In genomic region chr4:158050942-158051341, GRCh38 we compare ENCODE assay signal across 23 cellular contexts.
DNase-seq lines count a peak whose midpoint lies in the region; ATAC-seq and TF ChIP-seq lines count a peak whose summit lies in the region.
"Had no signal": no experiment of that assay in that cellular context is flagged by ENCODE, and none has a peak within 500 bp of the region (broad histone marks: within the 10 kb centered on the region; RNA-seq: fewer than 3 reads in every experiment).

No MANE protein-coding gene starts in this region.

- no peak for TF ChIP-seq POLR2A in right lobe of liver (IDR thresholded peaks at IDR 0.05)
- no peak for TF ChIP-seq POLR2A in heart left ventricle (IDR thresholded peaks at IDR 0.05)
- TF ChIP-seq POLR2A in esophagus squamous epithelium (IDR thresholded peaks at IDR 0.05) = no peak

- H3K27ac ChIP-seq in liver (ENCODE audit: low read depth in 1 of 2, low read length in 2 of 2) = no peak overlapping the region
- H3K27ac ChIP-seq in right lobe of liver = no peak overlapping the region
- H3K27ac ChIP-seq in heart left ventricle = peak overlapping the region in 7 of 12 donors; percentile 31 to 73 (median 54)
- H3K27ac ChIP-seq in osteoblast (ENCODE audit: low read depth, low read length) = peak overlapping the region; percentile 84
- peak overlapping the region in 1 of 4 donors; percentile 53 for H3K27ac ChIP-seq in esophagus squamous epithelium
- H3K27ac ChIP-seq: RWPE1 had no signal

- TF ChIP-seq RAD21 in liver (IDR thresholded peaks at IDR 0.05) = no peak

- H3K79me2 ChIP-seq in osteoblast (ENCODE audit: insufficient read depth, low read length) = no peaks in the 10 kb centered on the region

- H3K4me3 ChIP-seq in liver (ENCODE audit: low read depth in 1 of 3, low read length in 3 of 3) (no peak overlapping the region), right lobe of liver (no peak overlapping the region), heart left ventricle (no peak overlapping the region), osteoblast (ENCODE audit: insufficient read depth, low read length) (peak overlapping the region; percentile 34), esophagus squamous epithelium (no peak overlapping the region)
- H3K4me3 ChIP-seq: breast epithelium, upper lobe of left lung had no signal

- H3K27me3 ChIP-seq in liver (ENCODE audit: control insufficient read depth in 4 of 4, insufficient read depth in 4 of 4, low read length in 3 of 4) = no peaks in the 10 kb centered on the region
- H3K27me3 ChIP-seq in right lobe of liver = no peaks in the 10 kb centered on the region
- no peaks in the 10 kb centered on the region for H3K27me3 ChIP-seq in heart left ventricle
- no peaks in the 10 kb centered on the region for H3K27me3 ChIP-seq in osteoblast (ENCODE audit: insufficient read depth, low read length)
- H3K27me3 ChIP-seq in esophagus squamous epithelium = no peaks in the 10 kb centered on the region
- H3K27me3 ChIP-seq: breast epithelium, upper lobe of left lung had no signal

- no peaks in the 10 kb centered on the region for H3K9me3 ChIP-seq in liver (ENCODE audit: control insufficient read depth in 4 of 4, low read length in 3 of 4)
- no peaks in the 10 kb centered on the region for H3K9me3 ChIP-seq in right lobe of liver
- H3K9me3 ChIP-seq in heart left ventricle = peaks cover 0 to 3% (median 0%) of the 10 kb centered on the region in 12 donors
- H3K9me3 ChIP-seq in osteoblast (ENCODE audit: low read depth, low read length) = no peaks in the 10 kb centered on the region
- H3K9me3 ChIP-seq in esophagus squamous epithelium = no peaks in the 10 kb centered on the region
- H3K9me3 ChIP-seq: breast epithelium, upper lobe of left lung had no signal

- WGBS in liver = 62% methylated on average over 2 of the region's 2 CpGs
- WGBS in right lobe of liver (ENCODE audit: insufficient coverage, low coverage, low lambda C conversion rate, missing lambda C conversion rate) = 27% methylated on average over 2 of the region's 2 CpGs
- WGBS in heart left ventricle, 4 donors = 64 to 82% (median 71%) methylated on average over 2 of the region's 2 CpGs
- WGBS in esophagus squamous epithelium, 2 donors = 34 to 58% methylated on average over 2 of the region's 2 CpGs

- no peak overlapping the region for H3K9ac ChIP-seq in liver (ENCODE audit: low read depth in 1 of 2, low read length in 2 of 2)

- H4K20me1 ChIP-seq in osteoblast (ENCODE audit: insufficient read depth, low read length) = no peaks in the 10 kb centered on the region

- ATAC-seq in right lobe of liver (no peak), heart left ventricle (peak; percentile 20 to 73 (median 54)), HG03045 (IDR thresholded peaks at IDR 0.05; ENCODE audit: unreplicated experiment) (no peak), GM19023 (IDR thresholded peaks at IDR 0.05; ENCODE audit: unreplicated experiment) (no peak)
- ATAC-seq: activated T-cell treated with anti-CD3 and anti-CD28 coated beads, Interleukin-2, amount 50 U/mL, for 72 hours; stimulated activated naive CD8-positive, alpha-beta T cell treated with anti-CD3 and anti-CD28 coated beads, Interleukin-15, Interleukin-2, amounts not matched to agents 100 U/mL and 50 U/mL, for 24 hours had no signal

- H3K4me1 ChIP-seq in liver (ENCODE audit: control insufficient read depth in 4 of 4, insufficient read depth in 4 of 4, low read length in 3 of 4) = no peaks in the 10 kb centered on the region
- H3K4me1 ChIP-seq in right lobe of liver = no peaks in the 10 kb centered on the region
- H3K4me1 ChIP-seq in heart left ventricle = peaks cover 0 to 8% (median 0%) of the 10 kb centered on the region in 12 donors
- peaks cover 30% of the 10 kb centered on the region for H3K4me1 ChIP-seq in osteoblast (ENCODE audit: insufficient read depth, low read length)
- H3K4me1 ChIP-seq in esophagus squamous epithelium = no peaks in the 10 kb centered on the region
- H3K4me1 ChIP-seq: breast epithelium, upper lobe of left lung had no signal

- H2AFZ ChIP-seq in osteoblast (ENCODE audit: low read length) = peak overlapping the region; percentile 9

- intact Hi-C loops in right lobe of liver (cut with DNase I) = no loop called here
- intact Hi-C loops in heart left ventricle (cut with DNase I) = loop anchor here in 2 of 10 donors (10.0 kb wide), 3 partner anchors 46 to 74 kb away; no protein-coding TSS in a partner anchor
- intact Hi-C loops in esophagus squamous epithelium (cut with DNase I) = no loop called here

- H3K36me3 ChIP-seq in liver (ENCODE audit: control insufficient read depth in 4 of 4, insufficient read depth in 3 of 4, low read depth in 1 of 4, low read length in 3 of 4) = no peaks in the 10 kb centered on the region
- H3K36me3 ChIP-seq in right lobe of liver = no peaks in the 10 kb centered on the region
- no peaks in the 10 kb centered on the region for H3K36me3 ChIP-seq in heart left ventricle
- no peaks in the 10 kb centered on the region for H3K36me3 ChIP-seq in osteoblast (ENCODE audit: insufficient read depth, low read length)
- H3K36me3 ChIP-seq in esophagus squamous epithelium = no peaks in the 10 kb centered on the region
- H3K36me3 ChIP-seq: breast epithelium, upper lobe of left lung had no signal

- H3K4me2 ChIP-seq in osteoblast (ENCODE audit: insufficient read depth, low read length) = peak overlapping the region; percentile 77

- TF ChIP-seq CTCF in liver (IDR thresholded peaks at IDR 0.05; ENCODE audit: low read depth, low read length, missing input control) (no peak), right lobe of liver (IDR thresholded peaks at IDR 0.05) (no peak), heart left ventricle (IDR thresholded peaks at IDR 0.05) (no peak), osteoblast (IDR thresholded peaks at IDR 0.05; ENCODE audit: extremely low read depth, low read depth, low read length) (no peak), esophagus squamous epithelium (IDR thresholded peaks at IDR 0.05) (no peak)

- no peak for DNase-seq in right lobe of liver
- DNase-seq in heart left ventricle = no peak
- DNase-seq in osteoblast (ENCODE audit: insufficient read length, low spot score, missing footprints) = no peak
- DNase-seq in activated effector memory CD4-positive, alpha-beta T cell treated with Interleukin-2 at 50 U/mL for 16 hours = no peak
- DNase-seq in esophagus squamous epithelium (lab: John Stamatoyannopoulos, UW) = no peak
- DNase-seq: 8988T; activated CD4-positive, alpha-beta T cell treated with anti-CD3 and anti-CD28 coated beads for 1 hour; activated CD8-positive, alpha-beta memory T cell treated with anti-CD3 and anti-CD28 coated beads for 24 hours; activated naive CD8-positive, alpha-beta T cell treated with anti-CD3 and anti-CD28 coated beads for 36 hours; activated T-cell treated with anti-CD3 and anti-CD28 coated beads, Interleukin-2, amount 50 U/mL, for 72 hours; COR-L47; DND-41; hypothalamus; NCI-H2171; small intestine; stimulated activated CD4-positive, alpha-beta T cell treated with anti-CD3 and anti-CD28 coated beads, Interleukin-4, amount 100 ng/mL, for 1 hour; stimulated activated naive CD8-positive, alpha-beta T cell treated with anti-CD3 and anti-CD28 coated beads, Interleukin-15, Interleukin-2, amounts not matched to agents 100 U/mL and 50 U/mL, for 24 hours had no signal

TF ChIP-seq in liver, 16 proteins besides CTCF, POLR2A, EP300 and RAD21:
- TF ChIP-seq YY1 (IDR thresholded peaks at IDR 0.05) (no peak), NR2F2 (IDR thresholded peaks at IDR 0.05) (peak; percentile 52), ZBTB33 (IDR thresholded peaks at IDR 0.05) (no peak)

Comparison
In these comparisons a context has a peak if more than half of its experiments do, and no peak if none do; other contexts are left out.
1. H3K27ac ChIP-seq: peak in heart left ventricle (7 of 12) and osteoblast (single experiment); none in liver (0 of 2) and right lobe of liver (0 of 3).
2. ATAC-seq: peak in heart left ventricle (4 of 4); none in right lobe of liver (0 of 4), HG03045 (single experiment) and GM19023 (single experiment).